18 cellular contexts compared by ENCODE assay signal in genomic region chr6:43219119-43219518, GRCh38. TPM values are rescaled to one million over a fixed set of nuclear protein-coding genes. Genes with fewer than 3 reads are reported as not detected.
DNase-seq lines count a peak whose midpoint lies in the region; ATAC-seq and TF ChIP-seq lines count a peak whose summit lies in the region.
"Had no signal": no experiment of that assay in that cellular context is flagged by ENCODE, and none has a peak within 500 bp of the region (broad histone marks: within the 10 kb centered on the region; RNA-seq: fewer than 3 reads in every experiment).

No MANE protein-coding gene starts in this region.

- POLR2A ChIA-PET in CD4-positive, alpha-beta T cell (lab: Charles Lee), result no interaction called here
- POLR2A ChIA-PET in naive thymus-derived CD4-positive, alpha-beta T cell (lab: Charles Lee), result interaction anchor here (0.8 kb wide), 1 partner anchor 216 kb away, joined by 3 read pairs; no protein-coding TSS in a partner anchor

- no peaks in the 10 kb centered on the region for H3K27me3 ChIP-seq in CD4-positive, alpha-beta T cell (ENCODE audit: control insufficient read depth, insufficient read depth, low read length)
- H3K27me3 ChIP-seq in naive thymus-derived CD4-positive, alpha-beta T cell (ENCODE audit: control insufficient read depth in 2 of 2, insufficient read depth in 2 of 2, low read length in 2 of 2), result no peaks in the 10 kb centered on the region
- H3K27me3 ChIP-seq: MG63 had no signal

- peaks cover 8 to 10% of the 10 kb centered on the region in 2 donors for H3K4me1 ChIP-seq in naive thymus-derived CD4-positive, alpha-beta T cell (ENCODE audit: control insufficient read depth in 2 of 2, insufficient read depth in 2 of 2, low read length in 2 of 2)

- H3K36me3 Mint-ChIP-seq in CD4-positive, alpha-beta T cell (ENCODE audit: low read depth), result peaks cover 71% of the 10 kb centered on the region
- H3K36me3 Mint-ChIP-seq in activated T-helper 17 cell treated with anti-CD3 and anti-CD28 coated beads, Interleukin-2, amount 50 U/mL, for 72 hours (ENCODE audit: low read depth), result peaks cover 64% of the 10 kb centered on the region
- peaks cover 12 to 36% (median 20%) of the 10 kb centered on the region in 5 donors for H3K36me3 Mint-ChIP-seq in naive thymus-derived CD4-positive, alpha-beta T cell

- peaks cover 36% of the 10 kb centered on the region for H3K4me1 Mint-ChIP-seq in CD4-positive, alpha-beta T cell (ENCODE audit: low read depth)
- H3K4me1 Mint-ChIP-seq in activated T-helper 17 cell treated with anti-CD3 and anti-CD28 coated beads, Interleukin-2, amount 50 U/mL, for 72 hours, result peaks cover 7% of the 10 kb centered on the region
- H3K4me1 Mint-ChIP-seq in naive thymus-derived CD4-positive, alpha-beta T cell, result peaks cover 9 to 37% (median 24%) of the 10 kb centered on the region in 7 donors

- no peak for ATAC-seq in CD4-positive, alpha-beta T cell (ENCODE audit: poor library complexity)
- no peak for ATAC-seq in activated T-helper 17 cell treated with anti-CD3 and anti-CD28 coated beads, Interleukin-2, amount 50 U/mL, for 72 hours (replicated peaks)
- ATAC-seq in naive thymus-derived CD4-positive, alpha-beta T cell, result no peak
- no peak for ATAC-seq in HG02588 (IDR thresholded peaks at IDR 0.05; ENCODE audit: unreplicated experiment)
- ATAC-seq: PC-3 had no signal

- no peaks in the 10 kb centered on the region for H3K27me3 Mint-ChIP-seq in CD4-positive, alpha-beta T cell
- H3K27me3 Mint-ChIP-seq in activated T-helper 17 cell treated with anti-CD3 and anti-CD28 coated beads, Interleukin-2, amount 50 U/mL, for 72 hours, result no peaks in the 10 kb centered on the region
- H3K27me3 Mint-ChIP-seq in naive thymus-derived CD4-positive, alpha-beta T cell, result no peaks in the 10 kb centered on the region

- TF ChIP-seq CTCF in CD4-positive, alpha-beta T cell (IDR thresholded peaks at IDR 0.05), result no peak

- H3K27ac Mint-ChIP-seq in CD4-positive, alpha-beta T cell, result peak overlapping the region; percentile 100
- H3K27ac Mint-ChIP-seq in activated T-helper 17 cell treated with anti-CD3 and anti-CD28 coated beads, Interleukin-2, amount 50 U/mL, for 72 hours, result peak overlapping the region; percentile 3
- peak overlapping the region in 6 of 9 donors; percentile 44 to 73 (median 58) for H3K27ac Mint-ChIP-seq in naive thymus-derived CD4-positive, alpha-beta T cell

- H3K9me3 Mint-ChIP-seq in CD4-positive, alpha-beta T cell, result no peaks in the 10 kb centered on the region
- no peaks in the 10 kb centered on the region for H3K9me3 Mint-ChIP-seq in activated T-helper 17 cell treated with anti-CD3 and anti-CD28 coated beads, Interleukin-2, amount 50 U/mL, for 72 hours
- no peaks in the 10 kb centered on the region for H3K9me3 Mint-ChIP-seq in naive thymus-derived CD4-positive, alpha-beta T cell

- no peak overlapping the region for H3K4me3 Mint-ChIP-seq in CD4-positive, alpha-beta T cell
- H3K4me3 Mint-ChIP-seq in activated T-helper 17 cell treated with anti-CD3 and anti-CD28 coated beads, Interleukin-2, amount 50 U/mL, for 72 hours, result no peak overlapping the region
- H3K4me3 Mint-ChIP-seq in naive thymus-derived CD4-positive, alpha-beta T cell, result no peak overlapping the region

- no peak overlapping the region for H3K27ac ChIP-seq in CD4-positive, alpha-beta T cell (ENCODE audit: low read depth, low read length)
- no peak overlapping the region for H3K27ac ChIP-seq in naive thymus-derived CD4-positive, alpha-beta T cell (ENCODE audit: low read depth, low read length)

- DNase-seq in CD4-positive, alpha-beta T cell, result peak in 1 of 10 experiments; percentile 27
- peak; percentile 27 for DNase-seq in D341Med (ENCODE audit: low spot score)
- no peak for DNase-seq in naive thymus-derived CD4-positive, alpha-beta T cell
- no peak for DNase-seq in DMS79 treated with DMSO at 0.1 percent for 48 hours (lab: John Stamatoyannopoulos, UW)
- no peak for DNase-seq in middle frontal gyrus (ENCODE audit: extremely low spot score, low spot score)
- DNase-seq: IMR-90, Karpas-422, MG63, NCI-H1092, NCI-H2081 treated with DMSO at 0.1 percent for 48 hours, NCI-H510A treated with DMSO at 0.1 percent for 48 hours, NCI-H82, PC-3 had no signal

- no peaks in the 10 kb centered on the region for H3K9me3 ChIP-seq in CD4-positive, alpha-beta T cell (ENCODE audit: control insufficient read depth, low read length)
- no peaks in the 10 kb centered on the region for H3K9me3 ChIP-seq in naive thymus-derived CD4-positive, alpha-beta T cell (ENCODE audit: control insufficient read depth in 2 of 3, low read length in 3 of 3)
- H3K9me3 ChIP-seq: MG63 had no signal

- H3K36me3 ChIP-seq in naive thymus-derived CD4-positive, alpha-beta T cell (ENCODE audit: control insufficient read depth in 2 of 3, insufficient read depth in 3 of 3, low read length in 3 of 3), result peaks cover 0 to 76% (median 6%) of the 10 kb centered on the region in 3 experiments
- H3K36me3 ChIP-seq: MG63 had no signal

- CTCF ChIA-PET in CD4-positive, alpha-beta T cell (lab: Charles Lee), result no interaction called here
- CTCF ChIA-PET in naive thymus-derived CD4-positive, alpha-beta T cell (lab: Charles Lee), result no interaction called here

- H3K4me3 ChIP-seq in naive thymus-derived CD4-positive, alpha-beta T cell (ENCODE audit: low read length), result no peak overlapping the region
- H3K4me3 ChIP-seq: MG63 had no signal

- intact Hi-C loops in CD4-positive, alpha-beta T cell (cut with DNase I, micrococcal nuclease), result no loop called here
- intact Hi-C loops in naive thymus-derived CD4-positive, alpha-beta T cell (cut with micrococcal nuclease), result no loop called here

RNA-seq across cellular contexts. Expression of gene DNPH1, which starts 10.2 kb away (rescaled TPM):
- 10 to 100 TPM; 27.3 to 30.6 TPM for total RNA-seq in CD4-positive, alpha-beta T cell
- total RNA-seq in activated T-helper 17 cell treated with anti-CD3 and anti-CD28 coated beads, Interleukin-2, amount 50 U/mL, for 72 hours, result 10 to 100 TPM; 42.6 to 57.8 TPM
- total RNA-seq in naive thymus-derived CD4-positive, alpha-beta T cell, result 10 to 100 TPM; 25.4 to 65.7 (median 33.9) TPM
- polyA plus RNA-seq in naive thymus-derived CD4-positive, alpha-beta T cell, result 100 to 1,000 TPM; 119 to 141 TPM

RNA-seq across cellular contexts. Expression of gene TTBK1, which starts 24.2 kb away (rescaled TPM):
- total RNA-seq in CD4-positive, alpha-beta T cell, result not detected
- 1 to 10 TPM; 2.2 to 3.6 TPM for total RNA-seq in activated T-helper 17 cell treated with anti-CD3 and anti-CD28 coated beads, Interleukin-2, amount 50 U/mL, for 72 hours
- under 1 TPM in 2 of 5 experiments, not detected in 3; 0.05 to 0.29 TPM for total RNA-seq in naive thymus-derived CD4-positive, alpha-beta T cell
- not detected for polyA plus RNA-seq in naive thymus-derived CD4-positive, alpha-beta T cell
- total RNA-seq: H4, IMR-90, PC-3, SK-MEL-5 had no signal
- polyA plus RNA-seq: BJ had no signal

RNA-seq across cellular contexts. Expression of gene CUL9, which starts 37.1 kb away (rescaled TPM):
- total RNA-seq in CD4-positive, alpha-beta T cell, result 10 to 100 TPM; 75.5 to 79.2 TPM
- 10 to 100 TPM; 40.7 to 44.9 TPM for total RNA-seq in activated T-helper 17 cell treated with anti-CD3 and anti-CD28 coated beads, Interleukin-2, amount 50 U/mL, for 72 hours
- total RNA-seq in naive thymus-derived CD4-positive, alpha-beta T cell, result 100 to 1,000 TPM in 3 of 5 experiments, 10 to 100 TPM in 2; 58.1 to 123 (median 111) TPM
- 10 to 100 TPM; 12.3 to 25.6 TPM for polyA plus RNA-seq in naive thymus-derived CD4-positive, alpha-beta T cell

RNA-seq across cellular contexts. Expression of gene SRF, which starts 48.0 kb away (rescaled TPM):
- total RNA-seq in CD4-positive, alpha-beta T cell, result 10 to 100 TPM; 22.8 to 23.7 TPM
- 10 to 100 TPM; 36.2 to 63.4 TPM for total RNA-seq in activated T-helper 17 cell treated with anti-CD3 and anti-CD28 coated beads, Interleukin-2, amount 50 U/mL, for 72 hours
- total RNA-seq in naive thymus-derived CD4-positive, alpha-beta T cell, result 10 to 100 TPM; 22.5 to 49.4 (median 26.7) TPM
- polyA plus RNA-seq in naive thymus-derived CD4-positive, alpha-beta T cell, result 1 to 10 TPM; 4.0 to 6.6 TPM

Comparison
In these comparisons a context has a peak if more than half of its experiments do, and no peak if none do; other contexts are left out.
1. H3K27ac Mint-ChIP-seq: peak in every context shown above with its lines; median percentile 100 in CD4-positive, alpha-beta T cell; 58 in naive thymus-derived CD4-positive, alpha-beta T cell; 3 in activated T-helper 17 cell treated with anti-CD3 and anti-CD28 coated beads, Interleukin-2, amount 50 U/mL, for 72 hours.